13 cellular contexts compared by ENCODE assay signal in the genomic region with DNA sequence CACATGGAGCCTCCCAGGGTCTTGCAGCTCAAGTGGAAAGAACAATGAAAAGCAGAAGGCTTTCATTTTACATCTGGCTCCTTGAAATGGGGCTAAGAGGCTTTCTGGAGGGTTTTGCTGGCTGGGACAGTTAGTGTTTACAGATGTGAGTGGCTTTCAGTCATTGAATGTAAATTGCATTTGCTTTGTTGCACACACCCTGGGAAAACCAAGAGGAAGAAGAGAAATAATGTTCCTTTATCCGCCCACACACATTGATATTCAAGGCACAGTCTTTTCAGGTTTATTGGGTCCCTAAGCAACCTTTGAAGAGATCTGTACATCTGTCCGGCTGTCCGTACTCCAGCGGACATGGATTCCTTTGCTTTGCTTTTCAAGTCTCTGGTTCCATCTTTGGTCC.
DNase-seq lines count a peak whose midpoint lies in the region; ATAC-seq and TF ChIP-seq lines count a peak whose summit lies in the region.
"Had no signal": no experiment of that assay in that cellular context is flagged by ENCODE, and none has a peak within 500 bp of the region (broad histone marks: within the 10 kb centered on the region; RNA-seq: fewer than 3 reads in every experiment).

No MANE protein-coding gene starts in this region.

- no peak overlapping the region for H2BK15ac ChIP-seq in neuronal stem cell (ENCODE audit: low read length)

- H3K27ac ChIP-seq in hepatocyte (peak overlapping the region; percentile 10), neuronal stem cell (replicated peaks; ENCODE audit: low read length) (no peak overlapping the region)
- H3K27ac ChIP-seq: 22Rv1 had no signal

- H3K4ac ChIP-seq in neuronal stem cell (ENCODE audit: low read length) = no peak overlapping the region

- no peak overlapping the region for H3K23ac ChIP-seq in neuronal stem cell (ENCODE audit: low read depth, low read length, poor library complexity)

- H3K4me3 ChIP-seq in hepatocyte (no peak overlapping the region), neuronal stem cell (ENCODE audit: low read length in 2 of 2) (no peak overlapping the region)

- no peaks in the 10 kb centered on the region for H3K9me2 ChIP-seq in hepatocyte (replicated peaks; ENCODE audit: insufficient read depth)

- no peaks in the 10 kb centered on the region for H3K9me3 ChIP-seq in hepatocyte (ENCODE audit: low read depth)
- H3K9me3 ChIP-seq in neuronal stem cell (replicated peaks in 1 of 2; ENCODE audit: control insufficient read depth in 2 of 2, insufficient read depth in 1 of 2, low read depth in 1 of 2, low read length in 2 of 2) = no peaks in the 10 kb centered on the region
- H3K9me3 ChIP-seq: Caco-2 had no signal

- H3K14ac ChIP-seq in neuronal stem cell (ENCODE audit: low read length) = no peak overlapping the region

- no peak overlapping the region for H4K91ac ChIP-seq in neuronal stem cell (ENCODE audit: low read depth, low read length, poor library complexity)

- H3K4me1 ChIP-seq in hepatocyte (ENCODE audit: insufficient read depth) (peaks cover 6% of the 10 kb centered on the region), neuronal stem cell (ENCODE audit: control insufficient read depth in 2 of 2, insufficient read depth in 1 of 2, low read depth in 1 of 2, low read length in 2 of 2) (peaks cover 3 to 5% of the 10 kb centered on the region in 2 donors)
- H3K4me1 ChIP-seq: Caco-2 had no signal

- H2AK5ac ChIP-seq in neuronal stem cell (ENCODE audit: low read depth, low read length) = no peak overlapping the region

- H3K27me3 ChIP-seq in hepatocyte = no peaks in the 10 kb centered on the region
- no peaks in the 10 kb centered on the region for H3K27me3 ChIP-seq in neuronal stem cell (ENCODE audit: control insufficient read depth in 3 of 3, insufficient read depth in 3 of 3, low read depth in 1 of 3, low read length in 3 of 3)

- H3K9ac ChIP-seq in neuronal stem cell (ENCODE audit: low read depth, low read length, poor library complexity) = no peak overlapping the region

- peak overlapping the region; percentile 20 for H3K4me2 ChIP-seq in hepatocyte
- H3K4me2 ChIP-seq in neuronal stem cell (ENCODE audit: insufficient read depth, low read length, poor library complexity, severe bottlenecking) = no peak overlapping the region

- H3K18ac ChIP-seq in neuronal stem cell (ENCODE audit: low read length) = no peak overlapping the region

- H2BK12ac ChIP-seq in neuronal stem cell (ENCODE audit: low read length) = no peak overlapping the region

- H3K36me3 ChIP-seq in hepatocyte (replicated peaks; ENCODE audit: insufficient read depth, low read depth) = no peaks in the 10 kb centered on the region
- H3K36me3 ChIP-seq in neuronal stem cell (replicated peaks in 1 of 2; ENCODE audit: control insufficient read depth in 2 of 2, insufficient read depth in 2 of 2, low read length in 2 of 2) = no peaks in the 10 kb centered on the region

- TF ChIP-seq CTCF in hepatocyte (IDR thresholded peaks at IDR 0.05; ENCODE audit: poor library complexity) = no peak

- no peaks in the 10 kb centered on the region for H3K79me2 ChIP-seq in hepatocyte

- H4K8ac ChIP-seq in neuronal stem cell (ENCODE audit: low read depth, low read length) = no peak overlapping the region

- H2BK120ac ChIP-seq in neuronal stem cell (ENCODE audit: low read depth, low read length) = no peak overlapping the region

- H2AFZ ChIP-seq in hepatocyte = no peak overlapping the region
- H2AFZ ChIP-seq in neuronal stem cell (ENCODE audit: low read length) = peak overlapping the region; percentile 29

- no peaks in the 10 kb centered on the region for H4K20me1 ChIP-seq in hepatocyte (ENCODE audit: insufficient read depth, poor library complexity, severe bottlenecking)

- no peaks in the 10 kb centered on the region for H3K79me1 ChIP-seq in neuronal stem cell (ENCODE audit: low read depth, low read length)

- ATAC-seq in HG03521 (IDR thresholded peaks at IDR 0.05; ENCODE audit: unreplicated experiment) = no peak
- no peak for ATAC-seq in GM19455 (IDR thresholded peaks at IDR 0.05; ENCODE audit: unreplicated experiment)
- ATAC-seq: CD8-positive, alpha-beta T cell; HCT116 had no signal

- WGBS in hepatocyte (ENCODE audit: low lambda C conversion rate, missing lambda C conversion rate) = 49% methylated on average over 4 of the region's 4 CpGs
- WGBS in neuronal stem cell (ENCODE audit: extremely low coverage in 2 of 2, insufficient read length in 2 of 2, insufficient replicate concordance in 1 of 2), 2 donors = no CpG with 5 or more reads among the region's 4 CpGs

- H2BK5ac ChIP-seq in neuronal stem cell (ENCODE audit: low read length) = no peak overlapping the region

- DNase-seq in NCI-H1105 treated with DMSO at 0.1 percent for 48 hours (lab: John Stamatoyannopoulos, UW) (peak; percentile 23), NCI-H1105 (lab: John Stamatoyannopoulos, UW) (no peak), NCI-H345 (lab: John Stamatoyannopoulos, UW) (peak; percentile 43), hepatocyte (ENCODE audit: low spot score) (no peak), neuronal stem cell (ENCODE audit: low spot score) (no peak), epidermal melanocyte (ENCODE audit: insufficient read length, low spot score) (no peak)
- DNase-seq: Caco-2; CD8-positive, alpha-beta T cell; DND-41 had no signal

Comparison
In these comparisons a context has a peak if more than half of its experiments do, and no peak if none do; other contexts are left out.
1. DNase-seq: peak in NCI-H1105 treated with DMSO at 0.1 percent for 48 hours (single experiment) and NCI-H345 (single experiment); none in NCI-H1105 (single experiment), hepatocyte (single experiment), neuronal stem cell (single experiment) and epidermal melanocyte (single experiment).